Comparison of ENCODE assay signal across 11 cellular contexts in the genomic region with DNA sequence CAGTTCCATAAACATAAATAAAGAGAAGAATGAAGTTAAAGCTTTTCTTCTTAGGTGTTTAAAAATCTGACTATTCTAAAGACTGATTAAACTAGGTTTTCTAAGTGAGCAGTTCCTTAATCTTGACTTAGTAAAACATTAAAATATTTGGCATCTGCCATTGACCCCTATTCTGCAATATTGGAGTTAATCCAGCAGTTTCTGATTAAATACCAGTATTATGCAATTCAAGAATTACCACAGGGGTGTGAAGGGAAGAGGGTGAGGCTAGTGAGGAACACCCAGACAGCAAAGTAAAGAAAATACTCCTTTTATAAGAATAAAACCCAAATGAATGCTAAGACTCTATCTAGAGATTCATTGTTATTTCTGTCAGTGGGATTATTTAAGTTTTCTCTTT. TPM values are rescaled to one million over a fixed set of nuclear protein-coding genes. Genes with fewer than 3 reads are reported as not detected.
DNase-seq lines count a peak whose midpoint lies in the region; ATAC-seq and TF ChIP-seq lines count a peak whose summit lies in the region.
"Had no signal": no experiment of that assay in that cellular context is flagged by ENCODE, and none has a peak within 500 bp of the region (broad histone marks: within the 10 kb centered on the region; RNA-seq: fewer than 3 reads in every experiment).

No MANE protein-coding gene starts in this region.

- in situ Hi-C loops in ACHN (cut with HindIII; ENCODE audit: low pct_ligation_motif_present, low pct_unique_long_range_greater_than_20kb, low sequenced_read_pairs): no loop called here

- TF ChIP-seq POLR2A in suprapubic skin (IDR thresholded peaks at IDR 0.05): no peak

- no peak for TF ChIP-seq EP300 in suprapubic skin (IDR thresholded peaks at IDR 0.05)

- H3K36me3 ChIP-seq in suprapubic skin: no peaks in the 10 kb centered on the region
- H3K36me3 ChIP-seq: BE2C had no signal

- TF ChIP-seq CTCF in epithelial cell of proximal tubule (conservative IDR thresholded peaks at IDR 0.05; ENCODE audit: low read depth, low read length) (no peak), suprapubic skin (IDR thresholded peaks at IDR 0.05) (no peak)

- H3K27me3 ChIP-seq in suprapubic skin: no peaks in the 10 kb centered on the region
- H3K27me3 ChIP-seq: BE2C had no signal

- peak; percentile 53 for ATAC-seq in left lobe of liver
- no peak for ATAC-seq in GM19467 (IDR thresholded peaks at IDR 0.05; ENCODE audit: unreplicated experiment)

- H3K4me1 ChIP-seq in suprapubic skin: peaks cover 10% of the 10 kb centered on the region
- H3K4me1 ChIP-seq: BE2C had no signal

- H3K4me3 ChIP-seq in epithelial cell of proximal tubule (ENCODE audit: low read depth, low read length) (no peak overlapping the region), suprapubic skin (no peak overlapping the region)

- H3K9me3 ChIP-seq in suprapubic skin: no peaks in the 10 kb centered on the region
- H3K9me3 ChIP-seq: BE2C had no signal

- DNase-seq in ACHN: peak; percentile 66
- DNase-seq in NCI-H226: peak; percentile 53
- peak; percentile 89 for DNase-seq in epithelial cell of proximal tubule (ENCODE audit: low read depth)
- DNase-seq in left lobe of liver (ENCODE audit: low spot score): no peak
- no peak for DNase-seq in activated CD4-positive, alpha-beta T cell treated with anti-CD3 and anti-CD28 coated beads for 4 hours
- DNase-seq in suprapubic skin (ENCODE audit: low spot score in 2 of 2): no peak
- no peak for DNase-seq in GF-D8 (lab: John Stamatoyannopoulos, UW)
- DNase-seq: BE2C; RPMI8226; stimulated activated CD4-positive, alpha-beta T cell treated with anti-CD3 and anti-CD28 coated beads, Interleukin-12 subunit alpha, Interleukin-12 subunit beta, amount 100 ng/mL, for 4 hours had no signal

- H3K27ac ChIP-seq in suprapubic skin: no peak overlapping the region

RNA-seq across cellular contexts. Expression of a gene that starts 40.9 kb away (rescaled TPM):
- total RNA-seq in epithelial cell of proximal tubule: 143 and 148 TPM in 2 replicates
- total RNA-seq in left lobe of liver: 54.4 TPM
- 10 to 100 TPM; 50.1 to 76.3 (median 71.4) TPM for total RNA-seq in suprapubic skin

Comparison
In these comparisons a context has a peak if more than half of its experiments do, and no peak if none do; other contexts are left out.
1. DNase-seq: peak in ACHN (single experiment), NCI-H226 (single experiment) and epithelial cell of proximal tubule (single experiment); none in left lobe of liver (single experiment), activated CD4-positive, alpha-beta T cell treated with anti-CD3 and anti-CD28 coated beads for 4 hours (0 of 2), suprapubic skin (0 of 2) and GF-D8 (single experiment).